ENCODE assay signal across 8 cellular contexts in genomic region chrX:12949205-12949926, GRCh38. TPM values are rescaled to one million over a fixed set of nuclear protein-coding genes. Genes with fewer than 3 reads are reported as not detected.
DNase-seq lines count a peak whose midpoint lies in the region; ATAC-seq, FAIRE-seq and TF ChIP-seq lines count a peak whose summit lies in the region.
"Had no signal": no experiment of that assay in that cellular context is flagged by ENCODE, and none has a peak within 500 bp of the region (broad histone marks: within the 10 kb centered on the region; RNA-seq: fewer than 3 reads in every experiment).

No MANE protein-coding gene starts in this region.

- WGBS in SK-N-SH (ENCODE audit: low lambda C conversion rate), result 25% methylated on average over 4 of the region's 5 CpGs
- WGBS in spleen, 5 donors, result 42 to 54% (median 47%) methylated on average over 2 to 5 of the region's 5 CpGs

- ATAC-seq in HG03280 (IDR thresholded peaks at IDR 0.05; ENCODE audit: unreplicated experiment), result no peak

- FAIRE-seq in GM18507 (lab: Jason Lieb, UNC), result peak; percentile 72

- no peak overlapping the region for H3K4me3 ChIP-seq in SK-N-SH (ENCODE audit: low read depth in 2 of 2, low read length in 1 of 2)
- H3K4me3 ChIP-seq in spleen, result peak overlapping the region in 1 of 8 donors; percentile 57

- H3K36me3 ChIP-seq in SK-N-SH (replicated peaks in 1 of 2; ENCODE audit: control insufficient read depth in 1 of 2, insufficient read depth in 2 of 2, low read length in 1 of 2), result no peaks in the 10 kb centered on the region
- no peaks in the 10 kb centered on the region for H3K36me3 ChIP-seq in spleen

- H3K9me2 ChIP-seq in SK-N-SH, result no peaks in the 10 kb centered on the region

- H3F3A ChIP-seq in SK-N-SH (replicated peaks; ENCODE audit: insufficient read depth), result peaks cover 5% of the 10 kb centered on the region

- H3K4me2 ChIP-seq in SK-N-SH, result peak overlapping the region; percentile 49

- DNase-seq in GM18507 (ENCODE audit: extremely low spot score, insufficient read length, low read depth) (no peak), SK-N-SH (no peak), fibroblast of gingiva (ENCODE audit: low read depth) (peak; percentile 52), spleen (no peak), NCI-H2227 treated with DMSO at 0.1 percent for 48 hours (lab: John Stamatoyannopoulos, UW) (no peak), DMS79 (lab: John Stamatoyannopoulos, UW) (no peak)
- DNase-seq: NCI-H345 had no signal

- H3K27me3 ChIP-seq in SK-N-SH (ENCODE audit: insufficient read depth), result no peaks in the 10 kb centered on the region
- H3K27me3 ChIP-seq in spleen (replicated peaks in 1 of 7), result peaks cover 0 to 5% (median 0%) of the 10 kb centered on the region in 7 donors

- peak in 1 of 2 experiments; percentile 56; a peak in 1 of 4 replicates for TF ChIP-seq EP300 in SK-N-SH (IDR thresholded peaks at IDR 0.05; ENCODE audit: borderline replicate concordance in 1 of 2, low read depth in 1 of 2, low read length in 1 of 2)

- 0 out of 2 replicates have a peak, but pooled peaks have one; percentile 10 for TF ChIP-seq RAD21 in SK-N-SH (IDR thresholded peaks at IDR 0.05; ENCODE audit: low read length)

- intact Hi-C loops in spleen (cut with DNase I; ENCODE audit: low total_unique reads), result loop anchor here (5.0 kb wide), 1 partner anchor 533 kb away; no protein-coding TSS in a partner anchor

- no peak for TF ChIP-seq POLR2A in spleen (IDR thresholded peaks at IDR 0.05)

- POLR2A ChIA-PET in SK-N-SH (lab: Yijun Ruan, JAX), result no interaction called here

- peak overlapping the region; percentile 36; the same call in 1 of the 2 replicates for H3K9ac ChIP-seq in SK-N-SH

- no peaks in the 10 kb centered on the region for H3K79me2 ChIP-seq in SK-N-SH (ENCODE audit: insufficient read depth)

- H3K27ac ChIP-seq in SK-N-SH (ENCODE audit: low read depth in 2 of 2, low read length in 1 of 2) (peak overlapping the region; percentile 67 to 85), spleen (peak overlapping the region; percentile 65 to 96 (median 90))

- peak overlapping the region; percentile 74 for H2AFZ ChIP-seq in SK-N-SH (ENCODE audit: low read depth)

- H4K20me1 ChIP-seq in SK-N-SH (ENCODE audit: insufficient read depth), result no peaks in the 10 kb centered on the region

- CTCF ChIA-PET in SK-N-SH (lab: Yijun Ruan, JAX), result interaction anchor here (0.7 to 5.7 kb wide), 3 partner anchors 541 to 696 kb away, joined by 3 to 124 read pairs (median 5); no protein-coding TSS in a partner anchor

- TF ChIP-seq CTCF in SK-N-SH (IDR thresholded peaks at IDR 0.05), result 0 out of 2 replicates have a peak, but pooled peaks have one; percentile 10
- TF ChIP-seq CTCF in spleen (IDR thresholded peaks at IDR 0.05 in 8 of 11, conservative IDR thresholded peaks at IDR 0.05 in 3 of 11), result no peak

- H3K9me3 ChIP-seq in SK-N-SH (no peaks in the 10 kb centered on the region), spleen (no peaks in the 10 kb centered on the region)

- peaks cover 12 to 33% of the 10 kb centered on the region in 2 experiments; a peak in 3 of 4 replicates for H3K4me1 ChIP-seq in SK-N-SH (ENCODE audit: control insufficient read depth in 1 of 2, insufficient read depth in 2 of 2, low read depth in 1 of 2, low read length in 1 of 2)
- H3K4me1 ChIP-seq in spleen, result peaks cover 38 to 83% (median 63%) of the 10 kb centered on the region in 6 donors

TF ChIP-seq in SK-N-SH, 30 proteins besides CTCF, POLR2A, EP300 and RAD21:
- TF ChIP-seq IRF3 (IDR thresholded peaks at IDR 0.05; ENCODE audit: low read depth, low read length) (no peak), RFX5 (IDR thresholded peaks at IDR 0.05; ENCODE audit: low read length) (no peak), TCF12 (IDR thresholded peaks at IDR 0.05) (peak; percentile 77), GATA2 (CRISPR knock-in tag; IDR thresholded peaks at IDR 0.05) (0 out of 2 replicates have a peak, but pooled peaks have one; percentile 13), NFIC (IDR thresholded peaks at IDR 0.05; ENCODE audit: borderline replicate concordance) (peak; percentile 35; the same call in 1 of the 2 replicates), TEAD4 (IDR thresholded peaks at IDR 0.05; ENCODE audit: borderline replicate concordance, insufficient read depth) (0 out of 2 replicates have a peak, but pooled peaks have one; percentile 32), ELF1 (IDR thresholded peaks at IDR 0.05) (no peak), CHD2 (IDR thresholded peaks at IDR 0.05; ENCODE audit: low read length, partially characterized antibody) (no peak), FOSL2 (IDR thresholded peaks at IDR 0.05; ENCODE audit: borderline replicate concordance, low read depth) (no peak), PBX3 (IDR thresholded peaks at IDR 0.05) (peak; percentile 14; the same call in 1 of the 2 replicates), POLR2AphosphoS5 (IDR thresholded peaks at IDR 0.05; ENCODE audit: low read depth, low read length) (peak; percentile 37; the same call in 1 of the 2 replicates), ZBTB33 (IDR thresholded peaks at IDR 0.05; ENCODE audit: borderline replicate concordance, low read depth) (no peak), FOXJ3 (CRISPR knock-in tag; IDR thresholded peaks at IDR 0.05) (no peak), MXI1 (IDR thresholded peaks at IDR 0.05; ENCODE audit: low read depth, low read length) (no peak), YY1 (IDR thresholded peaks at IDR 0.05; ENCODE audit: low read depth) (peak; percentile 83), MEF2A (IDR thresholded peaks at IDR 0.05; ENCODE audit: borderline replicate concordance, low read depth) (no peak)

RNA-seq across cellular contexts. Expression of gene TMSB4X, which starts 25.5 kb away (rescaled TPM):
- polyA plus RNA-seq in SK-N-SH (2012; rRNA removed), result 4,830 and 10,669 TPM in 2 replicates
- polyA plus RNA-seq in SK-N-SH (2012; cell fraction: cytosol; rRNA removed), result 11,345 and 16,426 TPM in 2 replicates
- 2,546 and 2,555 TPM in 2 replicates for polyA plus RNA-seq in SK-N-SH (2012; cell fraction: nucleus; rRNA removed)
- total RNA-seq in spleen, result over 10,000 TPM in 3 of 7 donors, 1,000 to 10,000 TPM in 4; 6,343 to 12,135 (median 6,919) TPM
- over 10,000 TPM; 14,844 to 19,174 (median 17,521) TPM for polyA plus RNA-seq in spleen

RNA-seq across cellular contexts. Expression of gene TLR8, which starts 42.9 kb away (rescaled TPM):
- polyA plus RNA-seq in SK-N-SH (2012; rRNA removed) (not detected in 2 replicates), spleen (1 to 10 TPM; 1.1 to 3.5 (median 1.5) TPM)
- polyA plus RNA-seq in SK-N-SH (2012; cell fraction: cytosol; rRNA removed), result not detected in 2 replicates
- polyA plus RNA-seq in SK-N-SH (2012; cell fraction: nucleus; rRNA removed), result not detected in 2 replicates
- 10 to 100 TPM; 19.9 to 76.5 (median 35.7) TPM for total RNA-seq in spleen
